ENCODE assay signal across 8 cellular contexts in the genomic region with DNA sequence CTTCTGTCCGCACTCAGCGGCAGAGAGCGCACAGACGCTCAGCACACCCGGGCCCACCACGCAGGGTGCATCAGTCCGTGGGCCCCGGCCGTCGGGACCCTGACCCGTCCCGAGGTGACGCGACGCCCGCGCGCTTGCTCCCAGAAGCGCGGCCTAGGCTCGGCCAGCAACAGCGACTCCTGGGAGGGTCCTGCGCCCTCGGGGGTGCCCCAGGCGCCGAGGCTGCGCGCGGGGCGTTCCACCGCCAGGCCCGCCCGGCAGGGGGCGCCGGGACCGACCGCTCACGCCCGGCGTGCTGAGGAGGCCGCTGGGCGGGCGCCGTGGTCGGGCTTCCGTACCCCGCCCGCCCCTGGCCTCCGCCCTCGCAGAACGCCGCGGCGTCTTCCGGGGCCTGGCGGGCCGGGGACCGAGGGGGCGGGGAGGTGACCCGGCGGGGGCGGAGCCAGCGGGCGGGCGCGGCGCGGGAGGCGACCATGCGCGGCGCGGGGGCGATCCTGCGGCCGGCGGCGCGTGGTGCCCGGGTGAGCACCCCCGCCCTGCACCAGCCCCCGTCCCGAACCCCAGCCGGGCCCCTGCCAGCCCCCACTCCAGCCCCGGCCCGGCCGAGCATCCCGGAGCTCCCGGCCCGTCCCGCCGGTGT. TPM values are rescaled to one million over a fixed set of nuclear protein-coding genes. Genes with fewer than 3 reads are reported as not detected.
A peak's percentile ranks its signal among the peaks of the same experiment; 100 is the strongest.
DNase-seq lines count a peak whose midpoint lies in the region; TF ChIP-seq lines count a peak whose summit lies in the region.

A gene with protein sequence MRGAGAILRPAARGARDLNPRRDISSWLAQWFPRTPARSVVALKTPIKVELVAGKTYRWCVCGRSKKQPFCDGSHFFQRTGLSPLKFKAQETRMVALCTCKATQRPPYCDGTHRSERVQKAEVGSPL (plus strand): TSS at position 456 of the 640 bp plus-strand sequence. CDS start 18 bp downstream, at position 474.

- no peaks in the 10 kb centered on the region for H4K20me1 ChIP-seq in SU-DHL-6 (ENCODE audit: low read depth, low read length)

- H3K36me3 Mint-ChIP-seq in activated naive CD8-positive, alpha-beta T cell treated with anti-CD3 and anti-CD28 coated beads for 36 hours = peaks cover 35% of the 10 kb centered on the region

- peak within 1 kb of the TSS; percentile 98 for H3K27ac Mint-ChIP-seq in activated naive CD8-positive, alpha-beta T cell treated with anti-CD3 and anti-CD28 coated beads for 36 hours

- peaks cover 28% of the 10 kb centered on the region for H3F3A ChIP-seq in SU-DHL-6 (ENCODE audit: insufficient read depth)

- H3K27me3 ChIP-seq in SU-DHL-6 (ENCODE audit: low read length) (no peaks in the 10 kb centered on the region), transverse colon (no peaks in the 10 kb centered on the region)

- H3K4me3 ChIP-seq in SU-DHL-6 (ENCODE audit: insufficient read depth, low read length, poor library complexity, severe bottlenecking) (peak within 1 kb of the TSS; percentile 96), transverse colon (peak within 1 kb of the TSS; percentile 75 to 90 (median 81))

- H3K4me1 ChIP-seq in transverse colon = peaks cover 26 to 87% (median 43%) of the 10 kb centered on the region in 4 donors

- H3K27ac ChIP-seq in SU-DHL-6 (ENCODE audit: low read depth, low read length) (peak within 1 kb of the TSS; percentile 66), transverse colon (peak within 1 kb of the TSS; percentile 94 to 98 (median 96))

- no peak for TF ChIP-seq POLR2A in transverse colon (IDR thresholded peaks at IDR 0.05)

- H3K4me2 ChIP-seq in SU-DHL-6 (ENCODE audit: low read depth, low read length, poor library complexity, severe bottlenecking) = peak within 1 kb of the TSS; percentile 81

- intact Hi-C loops in cardiac septum (cut with DNase I) = loop anchor here (1.0 to 10.0 kb wide), 3 partner anchors 21 to 425 kb away; partner anchors contain the start of genes MLLT6 and PLXDC1
- intact Hi-C loops in posterior cingulate gyrus (cut with DNase I) = loop anchor here (2.0 kb wide), 1 partner anchor 55 kb away; the partner anchor contains the start of gene EPOP
- intact Hi-C loops in transverse colon (cut with DNase I; ENCODE audit: low total_unique reads) = loop anchor here (2.0 kb wide), 1 partner anchor 27 kb away; no protein-coding TSS in a partner anchor

- TF ChIP-seq CTCF in SU-DHL-6 (IDR thresholded peaks at IDR 0.05; ENCODE audit: insufficient read depth, low read length, poor library complexity, severe bottlenecking) = peak; percentile 24
- TF ChIP-seq CTCF in transverse colon (IDR thresholded peaks at IDR 0.05) = peak; percentile 49 to 75 (median 70)

- TF ChIP-seq EP300 in transverse colon (IDR thresholded peaks at IDR 0.05; ENCODE audit: low read depth) = no peak

- in situ Hi-C loops in transverse colon (cut with MboI; ENCODE audit: low pct_ligation_motif_present in 1 of 4, low pct_unique_long_range_greater_than_20kb in 1 of 4, low sequenced_read_pairs in 3 of 4) = loop anchor here in 3 of 4 donors (5.0 to 10.0 kb wide), 2 partner anchors 53 to 55 kb away; partner anchors contain the start of gene EPOP (in 2 of the 3)

- no peaks in the 10 kb centered on the region for H3K9me3 ChIP-seq in SU-DHL-6 (ENCODE audit: insufficient read depth, low read length)
- H3K9me3 ChIP-seq in transverse colon = no peaks in the 10 kb centered on the region

- peaks cover 76% of the 10 kb centered on the region for H3K4me1 Mint-ChIP-seq in activated naive CD8-positive, alpha-beta T cell treated with anti-CD3 and anti-CD28 coated beads for 36 hours

- H3K9ac ChIP-seq in SU-DHL-6 (ENCODE audit: low read length) = peak within 1 kb of the TSS; percentile 92

- H3K4me3 Mint-ChIP-seq in activated naive CD8-positive, alpha-beta T cell treated with anti-CD3 and anti-CD28 coated beads for 36 hours = peak within 1 kb of the TSS; percentile 93

- H2AFZ ChIP-seq in SU-DHL-6 (ENCODE audit: low read depth, low read length, severe bottlenecking) = peak within 1 kb of the TSS; percentile 93

- H3K79me2 ChIP-seq in SU-DHL-6 (ENCODE audit: insufficient read depth, low read length) = no peaks in the 10 kb centered on the region

- H3K9me2 ChIP-seq in SU-DHL-6 (replicated peaks; ENCODE audit: insufficient read depth, low read length) = no peaks in the 10 kb centered on the region

- H3K36me3 ChIP-seq in SU-DHL-6 (ENCODE audit: low read length) (no peaks in the 10 kb centered on the region), transverse colon (no peaks in the 10 kb centered on the region)

- DNase-seq in ELR (ENCODE audit: low read depth) (peak; percentile 91), H4 (ENCODE audit: low spot score) (peak; percentile 70), M059J (ENCODE audit: low read depth) (peak; percentile 76), cardiac septum (ENCODE audit: low spot score) (peak; percentile 94), posterior cingulate gyrus (peak; percentile 63 to 97 (median 70)), transverse colon (peak; percentile 93)
- peak; percentile 95 for DNase-seq in activated naive CD8-positive, alpha-beta T cell treated with anti-CD3 and anti-CD28 coated beads for 36 hours

- H3K27me3 Mint-ChIP-seq in activated naive CD8-positive, alpha-beta T cell treated with anti-CD3 and anti-CD28 coated beads for 36 hours = peaks cover 4% of the 10 kb centered on the region

- peaks cover 5% of the 10 kb centered on the region for H3K9me3 Mint-ChIP-seq in activated naive CD8-positive, alpha-beta T cell treated with anti-CD3 and anti-CD28 coated beads for 36 hours

- 1% methylated on average over 16 of the region's 92 CpGs; no CpG with 5 or more reads in 1 of the 2 donors for WGBS in transverse colon (ENCODE audit: low coverage in 1 of 2), 2 donors

RNA-seq across cellular contexts. Expression of the gene that starts here (rescaled TPM):
- 2.3 and 6.7 TPM in 2 replicates for total RNA-seq in H4 (2014; rRNA removed; shearing (Covaris generic))
- total RNA-seq in M059J (2014; rRNA removed; shearing (Covaris generic)) = 4.7 and 5.9 TPM in 2 replicates
- 10 to 100 TPM; 54.3 to 57.4 TPM for total RNA-seq in activated naive CD8-positive, alpha-beta T cell treated with anti-CD3 and anti-CD28 coated beads for 36 hours
- total RNA-seq in cardiac septum (67.1 TPM), transverse colon (10 to 100 TPM; 11.2 to 35.0 (median 20.5) TPM)

Comparison
In these comparisons a context has a peak if more than half of its experiments do, and no peak if none do; other contexts are left out.
1. Peak in every context shown above with its lines: DNase-seq, H3K4me3 ChIP-seq and H3K27ac ChIP-seq.